In genomic region chr4:67616478-67616877, GRCh38 we compare ENCODE assay signal across 26 cellular contexts. TPM values are rescaled to one million over a fixed set of nuclear protein-coding genes. Genes with fewer than 3 reads are reported as not detected.
DNase-seq lines count a peak whose midpoint lies in the region; ATAC-seq, FAIRE-seq and TF ChIP-seq lines count a peak whose summit lies in the region.
"Had no signal": no experiment of that assay in that cellular context is flagged by ENCODE, and none has a peak within 500 bp of the region (broad histone marks: within the 10 kb centered on the region; RNA-seq: fewer than 3 reads in every experiment).

No MANE protein-coding gene starts in this region.

- TF ChIP-seq CTCF in LNCaP clone FGC (IDR thresholded peaks at IDR 0.05; ENCODE audit: control insufficient read depth, extremely low read depth, insufficient read depth) (no peak), WTC11 (IDR thresholded peaks at IDR 0.05) (no peak), endothelial cell of umbilical vein (IDR thresholded peaks at IDR 0.05; ENCODE audit: extremely low read depth in 1 of 2, insufficient read depth in 1 of 2, low read depth in 1 of 2, low read length in 2 of 2) (no peak), pancreas (IDR thresholded peaks at IDR 0.05) (no peak)

- ATAC-seq in WTC11 = no peak
- ATAC-seq in pancreas = peak in 3 of 4 donors; percentile 18 to 62 (median 50)
- ATAC-seq in HG03097 (IDR thresholded peaks at IDR 0.05; ENCODE audit: low FRiP score, unreplicated experiment) = no peak
- ATAC-seq in GM18870 (IDR thresholded peaks at IDR 0.05; ENCODE audit: unreplicated experiment) = no peak
- ATAC-seq: CD8-positive, alpha-beta T cell; HCT116; HepG2 had no signal

- no peaks in the 10 kb centered on the region for H3K27me3 Mint-ChIP-seq in WTC11 (ENCODE audit: low read depth)
- H3K27me3 Mint-ChIP-seq: IgD-negative memory B cell had no signal

- no peak overlapping the region for H3K4me2 ChIP-seq in endothelial cell of umbilical vein (ENCODE audit: insufficient read depth, low read length)
- H3K4me2 ChIP-seq: BLaER1 had no signal

- 0 out of 2 replicates have a peak overlapping the region, but pooled peaks have one; percentile 61 for H3K27ac Mint-ChIP-seq in WTC11
- H3K27ac Mint-ChIP-seq: CD14-positive monocyte; CD8-positive, alpha-beta T cell; HFFc6; IgD-negative memory B cell had no signal

- no peak overlapping the region for H2AFZ ChIP-seq in endothelial cell of umbilical vein (ENCODE audit: low read depth, low read length)

- CTCF ChIA-PET in WTC11 (lab: Charles Lee) (no interaction called here), endothelial cell of umbilical vein (lab: Charles Lee) (interaction anchor here (0.6 to 1.0 kb wide), 2 partner anchors 14 to 67 kb away, joined by 3 to 4 read pairs; no protein-coding TSS in a partner anchor)

- H3K4me3 ChIP-seq in LNCaP clone FGC (ENCODE audit: low read depth, low read length) (no peak overlapping the region), endothelial cell of umbilical vein (replicated peaks in 1 of 3; ENCODE audit: insufficient read depth in 1 of 3, low read depth in 1 of 3, low read length in 3 of 3) (no peak overlapping the region), pancreas (no peak overlapping the region)
- H3K4me3 ChIP-seq: BLaER1 had no signal

- peaks cover 62% of the 10 kb centered on the region for H3K36me3 Mint-ChIP-seq in WTC11

- H3K9me3 Mint-ChIP-seq in WTC11 = peaks cover 23% of the 10 kb centered on the region
- H3K9me3 Mint-ChIP-seq: HFFc6 had no signal

- peak; percentile 74 for DNase-seq in LNCaP clone FGC (ENCODE audit: low read depth)
- no peak for DNase-seq in WTC11 (ENCODE audit: low spot score)
- peak; percentile 13 for DNase-seq in endothelial cell of umbilical vein (ENCODE audit: low read depth, low spot score)
- no peak for DNase-seq in pancreas
- no peak for DNase-seq in COLO829 (ENCODE audit: low spot score)
- DNase-seq: 8988T; CD8-positive, alpha-beta T cell; COR-L47; DMS 273 treated with DMSO at 0.1 percent for 48 hours; DMS79; GDM1; GOT3; H7; HFFc6 had no signal

- dilution Hi-C loops in endothelial cell of umbilical vein (cut with MboI; ENCODE audit: extremely low pct_ligation_motif_present, low sequenced_read_pairs) = no loop called here

- no peaks in the 10 kb centered on the region for H3K4me1 Mint-ChIP-seq in WTC11
- H3K4me1 Mint-ChIP-seq: CD14-positive monocyte had no signal

- no peak overlapping the region for H3K9ac ChIP-seq in endothelial cell of umbilical vein (replicated peaks; ENCODE audit: extremely low read depth, insufficient read depth, low read length)
- H3K9ac ChIP-seq: BLaER1 had no signal

- no peak for TF ChIP-seq POLR2A in endothelial cell of umbilical vein (IDR thresholded peaks at IDR 0.05; ENCODE audit: low read depth, low read length)

- peaks cover 2 to 6% of the 10 kb centered on the region in 2 experiments for H3K36me3 ChIP-seq in endothelial cell of umbilical vein (ENCODE audit: control insufficient read depth in 2 of 2, extremely low read depth in 1 of 2, insufficient read depth in 2 of 2, low read length in 2 of 2)
- H3K36me3 ChIP-seq in pancreas = no peaks in the 10 kb centered on the region

- no peaks in the 10 kb centered on the region for H3K9me1 ChIP-seq in endothelial cell of umbilical vein (replicated peaks; ENCODE audit: control insufficient read depth, extremely low read depth, insufficient read depth, low read length)

- WGBS in pancreas, 2 donors = 50 to 56% methylated on average over 1 of the region's 1 CpG

- H4K20me1 ChIP-seq in endothelial cell of umbilical vein (replicated peaks; ENCODE audit: control insufficient read depth, extremely low read depth, insufficient read depth, low read length) = no peaks in the 10 kb centered on the region
- H4K20me1 ChIP-seq: BLaER1 had no signal

- H3K4me3 Mint-ChIP-seq in WTC11 = no peak overlapping the region
- H3K4me3 Mint-ChIP-seq: CD14-positive monocyte; CD8-positive, alpha-beta T cell; HFFc6; IgD-negative memory B cell had no signal

- H3K4me1 ChIP-seq in endothelial cell of umbilical vein (ENCODE audit: control insufficient read depth, extremely low read depth, insufficient read depth, low read length) (no peaks in the 10 kb centered on the region), pancreas (peaks cover 0 to 21% (median 6%) of the 10 kb centered on the region in 3 donors)
- H3K4me1 ChIP-seq: BLaER1 had no signal

- FAIRE-seq in endothelial cell of umbilical vein (lab: Jason Lieb, UNC) (no peak), pancreas (lab: Jason Lieb, UNC) (no peak)
- FAIRE-seq: GM12892, GM18507, HepG2 had no signal

- no peaks in the 10 kb centered on the region for H3K9me3 ChIP-seq in endothelial cell of umbilical vein (replicated peaks; ENCODE audit: control insufficient read depth, insufficient read depth, low read length)
- H3K9me3 ChIP-seq in pancreas = no peaks in the 10 kb centered on the region
- H3K9me3 ChIP-seq: BLaER1 had no signal

- POLR2A ChIA-PET in WTC11 (lab: Charles Lee) = no interaction called here
- POLR2A ChIA-PET in endothelial cell of umbilical vein (lab: Charles Lee) = no interaction called here

- intact Hi-C loops in endothelial cell of umbilical vein (cut with micrococcal nuclease) (no loop called here), pancreas (cut with DNase I) (no loop called here)

- no peaks in the 10 kb centered on the region for H3K79me2 ChIP-seq in endothelial cell of umbilical vein (ENCODE audit: control insufficient read depth, insufficient read depth, low read length)

- BruUV-seq in endothelial cell of umbilical vein (replicated peaks; lab: Mats Ljungman, UMichigan) = no TSS peak

- no peak overlapping the region for H3K27ac ChIP-seq in endothelial cell of umbilical vein (ENCODE audit: insufficient read depth, low read depth, low read length)
- H3K27ac ChIP-seq in pancreas = no peak overlapping the region
- H3K27ac ChIP-seq: BLaER1 had no signal

- H3K27me3 ChIP-seq in endothelial cell of umbilical vein (ENCODE audit: control insufficient read depth in 2 of 2, insufficient read depth in 2 of 2, low read length in 2 of 2) (no peaks in the 10 kb centered on the region), pancreas (no peaks in the 10 kb centered on the region)
- H3K27me3 ChIP-seq: BLaER1 had no signal

TF ChIP-seq in WTC11, 78 proteins besides CTCF, POLR2A, EP300 and RAD21 (continues in another document):
- TF ChIP-seq, protein P1, sequence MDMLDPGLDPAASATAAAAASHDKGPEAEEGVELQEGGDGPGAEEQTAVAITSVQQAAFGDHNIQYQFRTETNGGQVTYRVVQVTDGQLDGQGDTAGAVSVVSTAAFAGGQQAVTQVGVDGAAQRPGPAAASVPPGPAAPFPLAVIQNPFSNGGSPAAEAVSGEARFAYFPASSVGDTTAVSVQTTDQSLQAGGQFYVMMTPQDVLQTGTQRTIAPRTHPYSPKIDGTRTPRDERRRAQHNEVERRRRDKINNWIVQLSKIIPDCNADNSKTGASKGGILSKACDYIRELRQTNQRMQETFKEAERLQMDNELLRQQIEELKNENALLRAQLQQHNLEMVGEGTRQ (CRISPR knock-in tag; IDR thresholded peaks at IDR 0.05) = no peak

TF ChIP-seq in endothelial cell of umbilical vein, 7 proteins besides CTCF, POLR2A, EP300 and RAD21:
- TF ChIP-seq FOS (IDR thresholded peaks at IDR 0.05; ENCODE audit: borderline replicate concordance, insufficient read depth, low read length) (peak; percentile 12), MYC (IDR thresholded peaks at IDR 0.05; ENCODE audit: low read depth, low read length) (no peak)

RNA-seq across cellular contexts. Expression of gene STAP1, which starts 58.0 kb away (rescaled TPM):
- total RNA-seq in WTC11 (2021) (not detected in 3 replicates), endothelial cell of umbilical vein (not detected in 2 replicates), pancreas (under 1 TPM in 2 of 6 donors, not detected in 4; 0.24 to 0.29 TPM)
- polyA plus RNA-seq in endothelial cell of umbilical vein (not detected in 2 replicates), pancreas (under 1 TPM; 0.21 to 0.27 TPM)
- polyA plus RNA-seq in endothelial cell of umbilical vein (2011; cell fraction: cytosol; rRNA removed) = not detected in 2 replicates
- polyA plus RNA-seq in endothelial cell of umbilical vein (2011; cell fraction: nucleus; rRNA removed) = not detected in 2 replicates
- polyA plus RNA-seq in endothelial cell of umbilical vein (2012) = not detected in 2 replicates
- polyA minus RNA-seq in endothelial cell of umbilical vein = not detected in 2 replicates
- not detected for polyA minus RNA-seq in endothelial cell of umbilical vein (2011; cell fraction: cytosol; rRNA and poly(A)+ RNA removed)
- not detected in 2 replicates for polyA minus RNA-seq in endothelial cell of umbilical vein (2011; cell fraction: nucleus; rRNA and poly(A)+ RNA removed)
- total RNA-seq: A673, Daoy, H7, HepG2, HFFc6 had no signal
- polyA plus RNA-seq: AG04450, HepG2 had no signal

Comparison
In these comparisons a context has a peak if more than half of its experiments do, and no peak if none do; other contexts are left out.
1. DNase-seq: peak in LNCaP clone FGC (single experiment) and endothelial cell of umbilical vein (single experiment); none in WTC11 (single experiment), pancreas (0 of 6) and COLO829 (single experiment).
2. ATAC-seq: peak in pancreas (3 of 4); none in WTC11 (single experiment), HG03097 (single experiment) and GM18870 (single experiment).